Comparison of ENCODE assay signal across 13 cellular contexts in the genomic region with DNA sequence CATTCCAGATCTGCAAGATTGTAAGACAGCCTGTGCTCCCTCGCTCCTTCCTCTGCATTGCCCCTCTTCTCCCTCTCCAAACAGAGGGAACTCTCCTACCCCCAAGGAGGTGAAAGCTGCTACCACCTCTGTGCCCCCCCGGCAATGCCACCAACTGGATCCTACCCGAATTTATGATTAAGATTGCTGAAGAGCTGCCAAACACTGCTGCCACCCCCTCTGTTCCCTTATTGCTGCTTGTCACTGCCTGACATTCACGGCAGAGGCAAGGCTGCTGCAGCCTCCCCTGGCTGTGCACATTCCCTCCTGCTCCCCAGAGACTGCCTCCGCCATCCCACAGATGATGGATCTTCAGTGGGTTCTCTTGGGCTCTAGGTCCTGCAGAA. TPM values are rescaled to one million over a fixed set of nuclear protein-coding genes. Genes with fewer than 3 reads are reported as not detected.
DNase-seq lines count a peak whose midpoint lies in the region; ATAC-seq, FAIRE-seq and TF ChIP-seq lines count a peak whose summit lies in the region.
"Had no signal": no experiment of that assay in that cellular context is flagged by ENCODE, and none has a peak within 500 bp of the region (broad histone marks: within the 10 kb centered on the region; RNA-seq: fewer than 3 reads in every experiment).

No MANE protein-coding gene starts in this region.

- TF ChIP-seq RAD21 in HepG2 (CRISPR knock-in tag; IDR thresholded peaks at IDR 0.05) = no peak

- DNase-seq in HepG2 (ENCODE audit: low spot score) (no peak), right lobe of liver (no peak), glutamatergic neuron (peak; percentile 36), NK-92 (lab: John Stamatoyannopoulos, UW; ENCODE audit: unreplicated experiment) (no peak)
- peak; percentile 41 for DNase-seq in activated CD4-positive, alpha-beta memory T cell treated with anti-CD3 and anti-CD28 coated beads for 36 hours
- DNase-seq: GF-D8, NCI-H345, substantia nigra had no signal

- H3K4me1 ChIP-seq in HepG2 (ENCODE audit: insufficient read depth, low read length) = peaks cover 15% of the 10 kb centered on the region
- H3K4me1 ChIP-seq in right lobe of liver = peaks cover 0 to 3% (median 0%) of the 10 kb centered on the region in 4 donors
- H3K4me1 ChIP-seq in thymus (ENCODE audit: control insufficient read depth, insufficient read depth, low read length) = peaks cover 81% of the 10 kb centered on the region

- H3K27me3 Mint-ChIP-seq in activated CD4-positive, alpha-beta memory T cell treated with anti-CD3 and anti-CD28 coated beads for 36 hours = peaks cover 4% of the 10 kb centered on the region
- H3K27me3 Mint-ChIP-seq in glutamatergic neuron (ENCODE audit: unreplicated experiment) = peaks cover 12% of the 10 kb centered on the region

- H3K4me2 ChIP-seq in HepG2 (ENCODE audit: low read depth, low read length) = no peak overlapping the region

- H3K9ac ChIP-seq in HepG2 (ENCODE audit: insufficient read depth, low read depth, low read length) = no peak overlapping the region
- H3K9ac ChIP-seq: GM23248 had no signal

- intact Hi-C loops in HepG2 (cut with micrococcal nuclease; ENCODE audit: unreplicated experiment) = no loop called here
- intact Hi-C loops in right lobe of liver (cut with DNase I) = loop anchor here (10.0 kb wide), 2 partner anchors 103 to 157 kb away; no protein-coding TSS in a partner anchor
- intact Hi-C loops in activated CD4-positive, alpha-beta memory T cell treated with anti-CD3 and anti-CD28 coated beads for 36 hours (cut with micrococcal nuclease) = loop anchor here (2.0 to 10.0 kb wide), 2 partner anchors 45 to 1097 kb away; a partner anchor contains a TSS

- H3K4me3 Mint-ChIP-seq in activated CD4-positive, alpha-beta memory T cell treated with anti-CD3 and anti-CD28 coated beads for 36 hours = peak overlapping the region; percentile 80
- no peak overlapping the region for H3K4me3 Mint-ChIP-seq in glutamatergic neuron (ENCODE audit: unreplicated experiment)

- H3K4me3 ChIP-seq in HepG2 (replicated peaks in 1 of 3; ENCODE audit: insufficient read depth in 1 of 3, low read depth in 2 of 3, low read length in 3 of 3) = no peak overlapping the region
- H3K4me3 ChIP-seq in right lobe of liver = no peak overlapping the region
- H3K4me3 ChIP-seq in thymus (ENCODE audit: low read length) = no peak overlapping the region
- H3K4me3 ChIP-seq: GM23248 had no signal

- peaks cover 93% of the 10 kb centered on the region for H3K4me1 Mint-ChIP-seq in activated CD4-positive, alpha-beta memory T cell treated with anti-CD3 and anti-CD28 coated beads for 36 hours (ENCODE audit: low read depth)
- H3K4me1 Mint-ChIP-seq in glutamatergic neuron (ENCODE audit: low read depth, unreplicated experiment) = peaks cover 10% of the 10 kb centered on the region

- TF ChIP-seq POLR2A in HepG2 (IDR thresholded peaks at IDR 0.05; ENCODE audit: insufficient read depth in 1 of 2, low read depth in 2 of 2, low read length in 2 of 2) (no peak), right lobe of liver (IDR thresholded peaks at IDR 0.05) (no peak)

- 14% methylated on average over 5 of the region's 5 CpGs for WGBS in HepG2 (ENCODE audit: low lambda C conversion rate)
- WGBS in right lobe of liver (ENCODE audit: insufficient coverage, low coverage, low lambda C conversion rate, missing lambda C conversion rate) = 45% methylated on average over 4 of the region's 5 CpGs
- 64% methylated on average over 5 of the region's 5 CpGs for WGBS in thymus

- H3K9me3 ChIP-seq in HepG2 (ENCODE audit: low read length) (no peaks in the 10 kb centered on the region), right lobe of liver (no peaks in the 10 kb centered on the region), thymus (ENCODE audit: control insufficient read depth) (no peaks in the 10 kb centered on the region)

- no peaks in the 10 kb centered on the region for H4K20me1 ChIP-seq in HepG2 (ENCODE audit: insufficient read depth, low read length)

- H3K9me3 Mint-ChIP-seq in activated CD4-positive, alpha-beta memory T cell treated with anti-CD3 and anti-CD28 coated beads for 36 hours = peaks cover 3% of the 10 kb centered on the region
- peaks cover 2% of the 10 kb centered on the region for H3K9me3 Mint-ChIP-seq in glutamatergic neuron (ENCODE audit: unreplicated experiment)

- ATAC-seq in HepG2 = no peak
- no peak for ATAC-seq in right lobe of liver
- no peak for ATAC-seq in esophagus mucosa
- no peak for ATAC-seq in activated CD4-positive, CD25-positive, alpha-beta regulatory T cell treated with anti-CD3 and anti-CD28 coated beads, Interleukin-2, amount 50 U/mL, for 24 hours

- no peak for FAIRE-seq in HepG2 (lab: Jason Lieb, UNC)
- FAIRE-seq: islet of Langerhans had no signal

- H3K36me3 Mint-ChIP-seq in activated CD4-positive, alpha-beta memory T cell treated with anti-CD3 and anti-CD28 coated beads for 36 hours = peaks cover 76% of the 10 kb centered on the region
- no peaks in the 10 kb centered on the region for H3K36me3 Mint-ChIP-seq in glutamatergic neuron (ENCODE audit: unreplicated experiment)

- in situ Hi-C loops in HepG2 (cut with HindIII; ENCODE audit: extremely low pct_ligation_motif_present, low pct_unique_long_range_greater_than_20kb) = no loop called here

- H2AFZ ChIP-seq in HepG2 (ENCODE audit: low read length) = no peak overlapping the region
- H2AFZ ChIP-seq: GM23248 had no signal

- no TSS peak for BruUV-seq in HepG2 (replicated peaks; lab: Mats Ljungman, UMichigan)

- no peak for TF ChIP-seq EP300 in HepG2 (IDR thresholded peaks at IDR 0.05; ENCODE audit: low read depth in 2 of 2, low read length in 2 of 2)
- TF ChIP-seq EP300 in HepG2 (CRISPR knock-in tag; IDR thresholded peaks at IDR 0.05; ENCODE audit: borderline replicate concordance) = no peak

- H3K27me3 ChIP-seq in HepG2 (ENCODE audit: control insufficient read depth in 1 of 2, insufficient read depth in 2 of 2, low read length in 2 of 2) (peaks cover 11 to 84% of the 10 kb centered on the region in 2 experiments; a peak in 4 of 5 replicates), right lobe of liver (no peaks in the 10 kb centered on the region), thymus (ENCODE audit: control insufficient read depth, insufficient read depth) (no peaks in the 10 kb centered on the region)

- peak overlapping the region; percentile 99 for H3K27ac Mint-ChIP-seq in activated CD4-positive, alpha-beta memory T cell treated with anti-CD3 and anti-CD28 coated beads for 36 hours
- no peak overlapping the region for H3K27ac Mint-ChIP-seq in glutamatergic neuron (ENCODE audit: unreplicated experiment)

- TF ChIP-seq CTCF in HepG2 (CRISPR knock-in tag; IDR thresholded peaks at IDR 0.05) (no peak), right lobe of liver (IDR thresholded peaks at IDR 0.05) (no peak), glutamatergic neuron (IDR thresholded peaks at IDR 0.05; ENCODE audit: partially characterized antibody, unreplicated experiment) (no peak)

- no peaks in the 10 kb centered on the region for H3K79me2 ChIP-seq in HepG2 (ENCODE audit: insufficient read depth, low read length)

- POLR2A ChIA-PET in HepG2 (lab: Yijun Ruan, JAX) = interaction anchor here (0.9 kb wide), 1 partner anchor 38 kb away, joined by 3 read pairs; a partner anchor contains a TSS
- POLR2A ChIA-PET in activated CD4-positive, alpha-beta memory T cell treated with anti-CD3 and anti-CD28 coated beads for 36 hours (lab: Charles Lee) = interaction anchor here (0.6 to 12.9 kb wide), 15 partner anchors 9 to 704 kb away, joined by 3 to 268 read pairs (median 9); no protein-coding TSS in a partner anchor

- CTCF ChIA-PET in HepG2 (lab: Yijun Ruan, JAX; ENCODE audit: low intra/inter-chr PET ratio, low total read pairs) = no interaction called here
- CTCF ChIA-PET in activated CD4-positive, alpha-beta memory T cell treated with anti-CD3 and anti-CD28 coated beads for 36 hours (lab: Charles Lee) = interaction anchor here (1.0 to 6.0 kb wide), 8 partner anchors 9 to 700 kb away, joined by 3 to 273 read pairs (median 5); no protein-coding TSS in a partner anchor

- H3K36me3 ChIP-seq in HepG2 (replicated peaks in 1 of 2; ENCODE audit: control insufficient read depth in 1 of 2, insufficient read depth in 2 of 2, low read length in 2 of 2) = no peaks in the 10 kb centered on the region
- H3K36me3 ChIP-seq in right lobe of liver = no peaks in the 10 kb centered on the region
- H3K36me3 ChIP-seq in thymus (ENCODE audit: control insufficient read depth, insufficient read depth) = peaks cover 75% of the 10 kb centered on the region

- no peak overlapping the region for H3K27ac ChIP-seq in HepG2 (ENCODE audit: extremely low read length, insufficient read depth, low read length)
- H3K27ac ChIP-seq in right lobe of liver = no peak overlapping the region
- H3K27ac ChIP-seq in thymus (ENCODE audit: low read depth) = peak overlapping the region; percentile 91
- H3K27ac ChIP-seq: GM23248 had no signal

RNA-seq across cellular contexts. Expression of a gene that starts 37.4 kb away (rescaled TPM):
- total RNA-seq in HepG2 (2016; rRNA removed; fragmentation: Illumina TruSeq; extraction: Trizol) (385 and 558 TPM in 2 replicates), right lobe of liver (100 to 1,000 TPM; 107 to 249 (median 133) TPM), glutamatergic neuron (ENCODE audit: unreplicated experiment) (122 TPM), esophagus mucosa (163 TPM)
- 148 and 149 TPM in 2 replicates for total RNA-seq in HepG2 (2016; cell fraction: cytosol; rRNA removed; fragmentation: Illumina TruSeq; extraction: Trizol; ENCODE audit: low read depth)
- total RNA-seq in HepG2 (2016; cell fraction: insoluble cytoplasmic fraction; rRNA removed; fragmentation: Illumina TruSeq; extraction: Trizol) = 449 and 577 TPM in 2 replicates
- 133 and 150 TPM in 2 replicates for total RNA-seq in HepG2 (2016; cell fraction: membrane; rRNA removed; fragmentation: Illumina TruSeq; extraction: Trizol)
- 382 and 439 TPM in 2 replicates for total RNA-seq in HepG2 (2016; cell fraction: nucleus; rRNA removed; fragmentation: Illumina TruSeq; extraction: Trizol)
- polyA plus RNA-seq in HepG2 (2011; rRNA removed) (508 and 626 TPM in 2 replicates), thymus (237 TPM)
- 1,110 and 1,232 TPM in 2 replicates for polyA plus RNA-seq in HepG2 (2011; cell fraction: cytosol; rRNA removed)
- 187 and 222 TPM in 2 replicates for polyA plus RNA-seq in HepG2 (2011; cell fraction: nucleus; rRNA removed)
- polyA plus RNA-seq in HepG2 (2012) = 327 and 493 TPM in 2 replicates
- polyA plus RNA-seq in HepG2 (2016; cell fraction: cytosol; fragmentation: Illumina TruSeq; extraction: Trizol; ENCODE audit: low read depth) = 141 and 152 TPM in 2 replicates
- polyA plus RNA-seq in HepG2 (2016; cell fraction: insoluble cytoplasmic fraction; fragmentation: Illumina TruSeq; extraction: Trizol; ENCODE audit: low read depth) = 395 and 434 TPM in 2 replicates
- polyA plus RNA-seq in HepG2 (2016; cell fraction: membrane; fragmentation: Illumina TruSeq; extraction: Trizol; ENCODE audit: low read depth) = 122 and 125 TPM in 2 replicates
- 602 and 624 TPM in 2 replicates for polyA plus RNA-seq in HepG2 (2016; cell fraction: nucleus; fragmentation: Illumina TruSeq; extraction: Trizol; ENCODE audit: insufficient read depth, low read depth)
- polyA minus RNA-seq in HepG2 (2011; rRNA and poly(A)+ RNA removed; ENCODE audit: low replicate concordance) = 261 and 460 TPM in 2 replicates
- polyA minus RNA-seq in HepG2 (2011; cell fraction: cytosol; rRNA and poly(A)+ RNA removed) = 132 TPM in 2 replicates
- polyA minus RNA-seq in HepG2 (2011; cell fraction: nucleus; rRNA and poly(A)+ RNA removed) = 79.2 and 94.7 TPM in 2 replicates
- total RNA-seq in activated CD4-positive, alpha-beta memory T cell treated with anti-CD3 and anti-CD28 coated beads for 36 hours = 100 to 1,000 TPM; 292 to 305 TPM

RNA-seq across cellular contexts. Expression of a gene that starts 46.5 kb away (rescaled TPM):
- total RNA-seq in HepG2 (2016; rRNA removed; fragmentation: Illumina TruSeq; extraction: Trizol) (16.1 and 22.8 TPM in 2 replicates), right lobe of liver (10 to 100 TPM; 12.7 to 38.1 (median 18.5) TPM), glutamatergic neuron (ENCODE audit: unreplicated experiment) (8.1 TPM), esophagus mucosa (31.0 TPM)
- total RNA-seq in HepG2 (2016; cell fraction: cytosol; rRNA removed; fragmentation: Illumina TruSeq; extraction: Trizol; ENCODE audit: low read depth) = 1.9 and 2.6 TPM in 2 replicates
- total RNA-seq in HepG2 (2016; cell fraction: insoluble cytoplasmic fraction; rRNA removed; fragmentation: Illumina TruSeq; extraction: Trizol) = 13.5 and 23.6 TPM in 2 replicates
- total RNA-seq in HepG2 (2016; cell fraction: membrane; rRNA removed; fragmentation: Illumina TruSeq; extraction: Trizol) = 5.5 and 6.1 TPM in 2 replicates
- total RNA-seq in HepG2 (2016; cell fraction: nucleus; rRNA removed; fragmentation: Illumina TruSeq; extraction: Trizol) = 15.3 and 18.4 TPM in 2 replicates
- polyA plus RNA-seq in HepG2 (2011; rRNA removed) (47.5 and 48.1 TPM in 2 replicates), thymus (9.3 TPM)
- 40.5 and 42.2 TPM in 2 replicates for polyA plus RNA-seq in HepG2 (2011; cell fraction: cytosol; rRNA removed)
- polyA plus RNA-seq in HepG2 (2011; cell fraction: nucleus; rRNA removed) = 28.4 and 31.8 TPM in 2 replicates
- 28.4 and 31.9 TPM in 2 replicates for polyA plus RNA-seq in HepG2 (2012)
- polyA plus RNA-seq in HepG2 (2016; cell fraction: cytosol; fragmentation: Illumina TruSeq; extraction: Trizol; ENCODE audit: low read depth) = 4.3 and 5.4 TPM in 2 replicates
- 31.7 and 36.0 TPM in 2 replicates for polyA plus RNA-seq in HepG2 (2016; cell fraction: insoluble cytoplasmic fraction; fragmentation: Illumina TruSeq; extraction: Trizol; ENCODE audit: low read depth)
- polyA plus RNA-seq in HepG2 (2016; cell fraction: membrane; fragmentation: Illumina TruSeq; extraction: Trizol; ENCODE audit: low read depth) = 10.4 and 12.8 TPM in 2 replicates
- 27.4 and 28.0 TPM in 2 replicates for polyA plus RNA-seq in HepG2 (2016; cell fraction: nucleus; fragmentation: Illumina TruSeq; extraction: Trizol; ENCODE audit: insufficient read depth, low read depth)
- 45.6 and 63.5 TPM in 2 replicates for polyA minus RNA-seq in HepG2 (2011; rRNA and poly(A)+ RNA removed; ENCODE audit: low replicate concordance)
- 14.6 and 19.0 TPM in 2 replicates for polyA minus RNA-seq in HepG2 (2011; cell fraction: cytosol; rRNA and poly(A)+ RNA removed)
- 26.9 and 36.6 TPM in 2 replicates for polyA minus RNA-seq in HepG2 (2011; cell fraction: nucleus; rRNA and poly(A)+ RNA removed)
- 10 to 100 TPM; 10.0 to 13.6 TPM for total RNA-seq in activated CD4-positive, alpha-beta memory T cell treated with anti-CD3 and anti-CD28 coated beads for 36 hours

Comparison
In these comparisons a context has a peak if more than half of its experiments do, and no peak if none do; other contexts are left out.
1. DNase-seq: peak in activated CD4-positive, alpha-beta memory T cell treated with anti-CD3 and anti-CD28 coated beads for 36 hours (single experiment) and glutamatergic neuron (single experiment); none in HepG2 (single experiment), right lobe of liver (0 of 3) and NK-92 (single experiment).